25 cellular contexts compared by ENCODE assay signal in the genomic region with DNA sequence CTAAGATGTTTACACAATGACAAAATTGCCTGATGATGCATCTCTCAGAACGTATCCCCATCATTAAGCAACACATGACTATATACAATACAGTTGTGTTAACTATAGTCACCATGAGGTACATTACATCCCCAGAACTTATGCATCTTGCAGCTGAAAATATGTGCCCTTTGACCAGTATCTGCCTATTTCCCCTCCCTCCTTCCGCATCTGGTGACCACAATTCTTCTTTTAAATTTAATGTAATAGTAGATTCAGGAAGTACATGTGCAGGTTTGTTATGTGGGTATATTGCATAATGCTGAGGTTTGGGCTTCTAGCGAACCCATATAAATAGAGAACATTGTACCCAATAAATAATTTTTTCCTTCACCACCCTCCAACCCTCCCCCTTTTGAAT.
"Had no signal": no experiment of that assay in that cellular context is flagged by ENCODE, and none has a peak within 500 bp of the region (broad histone marks: within the 10 kb centered on the region; RNA-seq: fewer than 3 reads in every experiment).

No MANE protein-coding gene starts in this region.

- H3K27me3 ChIP-seq: left lung, pancreas, sigmoid colon, stomach, tibial artery, upper lobe of right lung had no signal

- H3K4me1 ChIP-seq: left lung, lower lobe of right lung, pancreas, prostate gland, sigmoid colon, stomach, tibial artery, upper lobe of right lung had no signal

- H3K27ac ChIP-seq: left lung, lower lobe of right lung, pancreas, prostate gland, sigmoid colon, stomach, tibial artery, upper lobe of right lung, WERI-Rb-1 had no signal

- H3K4me3 ChIP-seq: left lung, lower lobe of right lung, pancreas, prostate gland, sigmoid colon, stomach, tibial artery, upper lobe of right lung had no signal

- H3K9me3 ChIP-seq: left lung, lower lobe of right lung, pancreas, prostate gland, sigmoid colon, tibial artery, upper lobe of right lung had no signal

- DNase-seq: activated CD4-positive, alpha-beta memory T cell treated with anti-CD3 and anti-CD28 coated beads, Interleukin-2, amount 10 ng/mL, durations not matched to agents 7 days and 5 days; activated CD4-positive, alpha-beta T cell treated with anti-CD3 and anti-CD28 coated beads, Interleukin-2, amount 10 ng/mL, durations not matched to agents 7 days and 5 days; activated CD8-positive, alpha-beta memory T cell treated with anti-CD3 and anti-CD28 coated beads, Interleukin-2, amount 50 U/mL, for 48 hours; activated naive CD8-positive, alpha-beta T cell treated with anti-CD3 and anti-CD28 coated beads, Interleukin-2, amount 50 U/mL, for 24 hours; activated T-cell treated with anti-CD3 and anti-CD28 coated beads, Interleukin-2, amount 50 U/mL, for 4 hours; dermis blood vessel endothelial cell; effector CD8-positive, alpha-beta T cell; left lung; lower lobe of right lung; mesenchymal stem cell; naive thymus-derived CD8-positive, alpha-beta T cell; nucleus accumbens; pancreas; retina; sigmoid colon; small intestine; stimulated activated CD4-positive, alpha-beta T cell treated with anti-CD3 and anti-CD28 coated beads, Interleukin-1b, Interleukin-23, amount 100 ng/mL, for 48 hours; stimulated activated CD4-positive, alpha-beta T cell treated with anti-CD3 and anti-CD28 coated beads, Interleukin-4, amount 100 ng/mL, for 4 hours; stimulated activated CD8-positive, alpha-beta memory T cell treated with anti-CD3 and anti-CD28 coated beads, Interleukin-4, amount 100 ng/mL, for 48 hours; stomach; T-helper 9 cell; tibial artery; upper lobe of right lung; WERI-Rb-1 had no signal

- H3K36me3 ChIP-seq: left lung, lower lobe of right lung, pancreas, prostate gland, sigmoid colon, stomach, tibial artery, upper lobe of right lung, WERI-Rb-1 had no signal
